15 cellular contexts compared by ENCODE assay signal in the genomic region with DNA sequence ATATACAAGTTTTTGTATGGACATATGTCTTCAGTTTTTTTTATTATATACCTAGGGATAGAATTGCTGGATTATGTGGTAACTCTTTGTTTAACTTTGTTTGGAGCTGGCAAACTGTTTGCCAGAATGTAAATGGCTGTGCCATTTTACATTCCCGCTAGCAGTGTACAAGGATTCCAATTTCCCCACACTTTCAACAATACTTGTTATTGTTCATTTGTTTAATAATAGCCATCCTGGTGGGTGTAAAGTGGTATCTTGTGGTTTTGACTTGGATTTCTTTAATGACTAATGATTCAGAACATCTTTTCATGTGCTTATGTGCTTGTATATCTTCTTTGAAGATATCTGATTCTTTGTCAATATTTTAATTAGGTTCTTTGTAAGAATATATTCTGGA.
"Had no signal": no experiment of that assay in that cellular context is flagged by ENCODE, and none has a peak within 500 bp of the region (broad histone marks: within the 10 kb centered on the region; RNA-seq: fewer than 3 reads in every experiment).

No MANE protein-coding gene starts in this region.

- H3K27ac ChIP-seq: heart right ventricle, ovary, thyroid gland had no signal

- DNase-seq: activated naive CD4-positive, alpha-beta T cell; activated naive CD8-positive, alpha-beta T cell treated with anti-CD3 and anti-CD28 coated beads, Interleukin-2, amount 10 ng/mL, durations not matched to agents 7 days and 5 days; anterior cingulate cortex; cerebellar nuclear complex; effector memory CD4-positive, alpha-beta T cell; heart right ventricle; ovary; stimulated activated CD4-positive, alpha-beta T cell treated with anti-CD3 and anti-CD28 coated beads, Interleukin-12 subunit alpha, Interleukin-12 subunit beta, amount 100 ng/mL, for 4 hours; stimulated activated CD4-positive, alpha-beta T cell treated with anti-CD3 and anti-CD28 coated beads, Interleukin-2, amount 100 ng/mL, for 24 hours; thyroid gland had no signal

- H3K4me3 ChIP-seq: breast epithelium, heart right ventricle, lung, ovary, thyroid gland had no signal

- H3K36me3 ChIP-seq: breast epithelium, ovary, thyroid gland had no signal

- H3K9me3 ChIP-seq: breast epithelium, ovary, thyroid gland had no signal

- FAIRE-seq: frontal cortex had no signal

- H3K27me3 ChIP-seq: breast epithelium, heart right ventricle, ovary, thyroid gland had no signal

- ATAC-seq: heart right ventricle; sciatic nerve; stimulated activated effector memory CD8-positive, alpha-beta T cell treated with anti-CD3 and anti-CD28 coated beads, Interleukin-12 subunit alpha, Interleukin-12 subunit beta, amount 100 ng/mL, for 72 hours had no signal
